In genomic region chr4:75099321-75099720, GRCh38 we compare ENCODE assay signal across 12 cellular contexts.
DNase-seq lines count a peak whose midpoint lies in the region; ATAC-seq and TF ChIP-seq lines count a peak whose summit lies in the region.
"Had no signal": no experiment of that assay in that cellular context is flagged by ENCODE, and none has a peak within 500 bp of the region (broad histone marks: within the 10 kb centered on the region; RNA-seq: fewer than 3 reads in every experiment).

No MANE protein-coding gene starts in this region.

- no peak overlapping the region for H4K91ac ChIP-seq in trophoblast cell (ENCODE audit: low read depth, low read length)

- H3K14ac ChIP-seq in trophoblast cell (ENCODE audit: low read length), result no peak overlapping the region

- no peaks in the 10 kb centered on the region for H4K20me1 ChIP-seq in SU-DHL-6 (ENCODE audit: low read depth, low read length)

- no peak overlapping the region for H2AK5ac ChIP-seq in trophoblast cell (ENCODE audit: low read length)

- H3K27me3 Mint-ChIP-seq in activated CD4-positive, alpha-beta T cell treated with anti-CD3 and anti-CD28 coated beads for 36 hours, result no peaks in the 10 kb centered on the region
- H3K27me3 Mint-ChIP-seq: CD4-positive, CD25-positive, alpha-beta regulatory T cell; natural killer cell treated with Interleukin-12 subunit alpha and Interleukin-12 subunit beta and Interleukin-15 and Interleukin-18, amount 100 ng/mL, for 72 hours had no signal

- no peak overlapping the region for H2AFZ ChIP-seq in SU-DHL-6 (ENCODE audit: low read depth, low read length, severe bottlenecking)
- no peak overlapping the region for H2AFZ ChIP-seq in trophoblast cell (ENCODE audit: insufficient read depth, low read length, poor library complexity)

- no peak overlapping the region for H3K9ac ChIP-seq in SU-DHL-6 (ENCODE audit: low read length)
- H3K9ac ChIP-seq in trophoblast cell (ENCODE audit: low read length), result no peak overlapping the region

- TF ChIP-seq CTCF in SU-DHL-6 (IDR thresholded peaks at IDR 0.05; ENCODE audit: insufficient read depth, low read length, poor library complexity, severe bottlenecking), result no peak

- no peaks in the 10 kb centered on the region for H3K79me1 ChIP-seq in trophoblast cell (ENCODE audit: low read length)

- H3K36me3 ChIP-seq in SU-DHL-6 (ENCODE audit: low read length), result no peaks in the 10 kb centered on the region
- H3K36me3 ChIP-seq in trophoblast cell (ENCODE audit: control insufficient read depth in 1 of 2, insufficient read depth in 2 of 2, low read length in 2 of 2), result no peaks in the 10 kb centered on the region
- H3K36me3 ChIP-seq: thyroid gland had no signal

- no peaks in the 10 kb centered on the region for H3K27me3 ChIP-seq in SU-DHL-6 (ENCODE audit: low read length)
- H3K27me3 ChIP-seq in trophoblast cell (ENCODE audit: insufficient read depth, low read length), result no peaks in the 10 kb centered on the region
- H3K27me3 ChIP-seq: thyroid gland had no signal

- H3K27ac Mint-ChIP-seq in activated CD4-positive, alpha-beta T cell treated with anti-CD3 and anti-CD28 coated beads for 36 hours, result no peak overlapping the region
- H3K27ac Mint-ChIP-seq: activated naive CD4-positive, alpha-beta T cell treated with anti-CD3 and anti-CD28 coated beads, Interleukin-2, amount 50 U/mL, for 24 hours; CD4-positive, CD25-positive, alpha-beta regulatory T cell; natural killer cell treated with Interleukin-12 subunit alpha and Interleukin-12 subunit beta and Interleukin-15 and Interleukin-18, amount 100 ng/mL, for 72 hours had no signal

- H3K9me3 Mint-ChIP-seq in activated CD4-positive, alpha-beta T cell treated with anti-CD3 and anti-CD28 coated beads for 36 hours (ENCODE audit: low read depth), result peaks cover 24% of the 10 kb centered on the region

- intact Hi-C loops in activated CD4-positive, alpha-beta T cell treated with anti-CD3 and anti-CD28 coated beads for 36 hours (cut with DNase I, micrococcal nuclease), result no loop called here

- H3K36me3 Mint-ChIP-seq in activated CD4-positive, alpha-beta T cell treated with anti-CD3 and anti-CD28 coated beads for 36 hours (ENCODE audit: low read depth), result no peaks in the 10 kb centered on the region
- H3K36me3 Mint-ChIP-seq: activated naive CD4-positive, alpha-beta T cell treated with anti-CD3 and anti-CD28 coated beads, Interleukin-2, amount 50 U/mL, for 24 hours; CD4-positive, CD25-positive, alpha-beta regulatory T cell had no signal

- H3K4me3 ChIP-seq in SU-DHL-6 (ENCODE audit: insufficient read depth, low read length, poor library complexity, severe bottlenecking), result peak overlapping the region; percentile 10
- H3K4me3 ChIP-seq in trophoblast cell (ENCODE audit: low read depth, low read length), result no peak overlapping the region
- H3K4me3 ChIP-seq: thyroid gland had no signal

- no peak overlapping the region for H3K18ac ChIP-seq in trophoblast cell (ENCODE audit: low read length)

- H3F3A ChIP-seq in SU-DHL-6 (ENCODE audit: insufficient read depth), result 0 out of 2 replicates have a peak, but pooled peaks cover 5% of the 10 kb centered on the region

- H2BK5ac ChIP-seq in trophoblast cell (ENCODE audit: low read depth, low read length, poor library complexity), result no peak overlapping the region

- H3K4me1 Mint-ChIP-seq in activated CD4-positive, alpha-beta T cell treated with anti-CD3 and anti-CD28 coated beads for 36 hours, result no peaks in the 10 kb centered on the region
- H3K4me1 Mint-ChIP-seq: activated naive CD4-positive, alpha-beta T cell treated with anti-CD3 and anti-CD28 coated beads, Interleukin-2, amount 50 U/mL, for 24 hours; CD4-positive, CD25-positive, alpha-beta regulatory T cell had no signal

- WGBS in trophoblast cell (ENCODE audit: extremely low coverage, insufficient coverage, insufficient read length), result no CpG with 5 or more reads among the region's 3 CpGs

- peak overlapping the region; percentile 48 for H3K4me2 ChIP-seq in SU-DHL-6 (ENCODE audit: low read depth, low read length, poor library complexity, severe bottlenecking)
- no peak overlapping the region for H3K4me2 ChIP-seq in trophoblast cell (ENCODE audit: low read length)

- H4K12ac ChIP-seq in trophoblast cell (ENCODE audit: low read depth, low read length), result no peak overlapping the region

- no peak overlapping the region for H3K4ac ChIP-seq in trophoblast cell (ENCODE audit: low read depth, low read length)

- no peak overlapping the region for H2BK120ac ChIP-seq in trophoblast cell (ENCODE audit: insufficient read depth, low read length, poor library complexity)

- POLR2A ChIA-PET in activated CD4-positive, alpha-beta T cell treated with anti-CD3 and anti-CD28 coated beads for 36 hours (lab: Charles Lee), result no interaction called here

- H3K4me3 Mint-ChIP-seq in activated CD4-positive, alpha-beta T cell treated with anti-CD3 and anti-CD28 coated beads for 36 hours, result no peak overlapping the region
- H3K4me3 Mint-ChIP-seq: activated naive CD4-positive, alpha-beta T cell treated with anti-CD3 and anti-CD28 coated beads, Interleukin-2, amount 50 U/mL, for 24 hours; CD4-positive, CD25-positive, alpha-beta regulatory T cell; natural killer cell treated with Interleukin-12 subunit alpha and Interleukin-12 subunit beta and Interleukin-15 and Interleukin-18, amount 100 ng/mL, for 72 hours had no signal

- no peaks in the 10 kb centered on the region for H3K9me2 ChIP-seq in SU-DHL-6 (replicated peaks; ENCODE audit: insufficient read depth, low read length)

- H3K23ac ChIP-seq in trophoblast cell (ENCODE audit: low read length), result no peak overlapping the region

- DNase-seq in SW 1271 (lab: John Stamatoyannopoulos, UW) (no peak), trophoblast cell (no peak)
- DNase-seq in activated CD4-positive, alpha-beta T cell treated with anti-CD3 and anti-CD28 coated beads for 36 hours, result no peak
- DNase-seq in activated CD8-positive, alpha-beta memory T cell treated with anti-CD3 and anti-CD28 coated beads, Interleukin-2, amount 50 U/mL, for 4 hours, result no peak
- DNase-seq: CD4-positive, CD25-positive, alpha-beta regulatory T cell; thyroid gland had no signal

- H3K4me1 ChIP-seq in trophoblast cell (ENCODE audit: control insufficient read depth in 1 of 2, insufficient read depth in 2 of 2, low read length in 2 of 2), result no peaks in the 10 kb centered on the region
- H3K4me1 ChIP-seq: thyroid gland had no signal

- H4K8ac ChIP-seq in trophoblast cell (ENCODE audit: low read depth, low read length), result no peak overlapping the region

- no peaks in the 10 kb centered on the region for H3K9me3 ChIP-seq in SU-DHL-6 (ENCODE audit: insufficient read depth, low read length)
- H3K9me3 ChIP-seq in trophoblast cell (ENCODE audit: insufficient read depth, low read depth, low read length), result peaks cover 2% of the 10 kb centered on the region
- H3K9me3 ChIP-seq: thyroid gland had no signal

- peak; percentile 97 for ATAC-seq in GM18502 (IDR thresholded peaks at IDR 0.05; ENCODE audit: poor library complexity, unreplicated experiment)
- ATAC-seq in GM21381 (IDR thresholded peaks at IDR 0.05; ENCODE audit: unreplicated experiment), result peak; percentile 95
- peak; percentile 89 for ATAC-seq in HG03095 (IDR thresholded peaks at IDR 0.05; ENCODE audit: unreplicated experiment)
- ATAC-seq in activated CD4-positive, alpha-beta T cell treated with anti-CD3 and anti-CD28 coated beads for 36 hours, result no peak

- H3K79me2 ChIP-seq in SU-DHL-6 (ENCODE audit: insufficient read depth, low read length) (no peaks in the 10 kb centered on the region), trophoblast cell (ENCODE audit: control insufficient read depth, insufficient read depth, low read length, poor library complexity) (no peaks in the 10 kb centered on the region)

- H3K27ac ChIP-seq in SU-DHL-6 (ENCODE audit: low read depth, low read length) (peak overlapping the region; percentile 50), trophoblast cell (ENCODE audit: low read depth, low read length) (no peak overlapping the region)
- H3K27ac ChIP-seq: thyroid gland had no signal

- H2BK12ac ChIP-seq in trophoblast cell (ENCODE audit: low read length), result no peak overlapping the region

- CTCF ChIA-PET in activated CD4-positive, alpha-beta T cell treated with anti-CD3 and anti-CD28 coated beads for 36 hours (lab: Charles Lee), result no interaction called here
